Comparison of ENCODE assay signal across 1 cellular context in genomic region chr10:62784537-62784936, GRCh38. TPM values are rescaled to one million over a fixed set of nuclear protein-coding genes. Genes with fewer than 3 reads are reported as not detected.
"Had no signal": no experiment of that assay in that cellular context is flagged by ENCODE, and none has a peak within 500 bp of the region (broad histone marks: within the 10 kb centered on the region; RNA-seq: fewer than 3 reads in every experiment).

No MANE protein-coding gene starts in this region.

RNA-seq across cellular contexts. Expression of gene EGR2, which starts 31.6 kb away (rescaled TPM):
- total RNA-seq: HT1080 had no signal
